ENCODE assay signal across 13 cellular contexts in the genomic region with DNA sequence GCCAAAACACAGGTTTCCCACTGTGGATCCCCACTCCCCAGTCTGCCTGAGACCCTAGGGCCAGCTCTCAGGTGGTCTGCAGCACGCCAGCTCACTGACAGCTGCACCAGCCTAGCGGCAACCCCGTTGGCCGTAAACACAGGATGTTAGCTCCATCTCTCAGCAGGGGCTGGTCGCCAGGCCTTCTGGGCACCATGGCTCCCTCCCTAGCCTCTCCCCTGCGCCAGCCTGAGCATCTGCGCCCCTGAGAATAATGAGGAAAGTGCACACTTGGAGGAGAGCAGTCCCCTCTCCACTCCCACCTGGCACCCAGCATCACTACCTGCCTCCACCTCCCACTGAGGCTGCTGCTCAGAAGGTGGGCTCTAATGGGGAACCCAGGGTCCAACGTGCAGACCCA. TPM values are rescaled to one million over a fixed set of nuclear protein-coding genes. Genes with fewer than 3 reads are reported as not detected.
DNase-seq lines count a peak whose midpoint lies in the region; ATAC-seq and TF ChIP-seq lines count a peak whose summit lies in the region.
"Had no signal": no experiment of that assay in that cellular context is flagged by ENCODE, and none has a peak within 500 bp of the region (broad histone marks: within the 10 kb centered on the region; RNA-seq: fewer than 3 reads in every experiment).

No MANE protein-coding gene starts in this region.

- intact Hi-C loops in left ventricle myocardium inferior (cut with micrococcal nuclease), result no loop called here
- intact Hi-C loops in Right ventricle myocardium superior (cut with DNase I), result loop anchor here (5.0 to 10.0 kb wide), 3 partner anchors 76 to 138 kb away; a partner anchor contains a TSS
- intact Hi-C loops in vagina (cut with DNase I), result loop anchor here (5.0 kb wide), 1 partner anchor 76 kb away; no protein-coding TSS in a partner anchor
- intact Hi-C loops in natural killer cell (cut with micrococcal nuclease), result no loop called here

- peak overlapping the region; percentile 96 for H3K27ac ChIP-seq in left ventricle myocardium inferior (replicated peaks)
- H3K27ac ChIP-seq in coronary artery, result peak overlapping the region; percentile 99
- H3K27ac ChIP-seq in vagina, result peak overlapping the region; percentile 91

- H3K9me3 ChIP-seq in left ventricle myocardium inferior (replicated peaks) (no peaks in the 10 kb centered on the region), vagina (no peaks in the 10 kb centered on the region)

- no peaks in the 10 kb centered on the region for H3K9me3 Mint-ChIP-seq in natural killer cell
- H3K9me3 Mint-ChIP-seq: activated T-cell treated with anti-CD3 and anti-CD28 coated beads, Interleukin-2, amount 50 U/mL, for 72 hours had no signal

- H3K4me1 ChIP-seq in left ventricle myocardium inferior, result peaks cover 68% of the 10 kb centered on the region
- peaks cover 58% of the 10 kb centered on the region for H3K4me1 ChIP-seq in vagina

- peaks cover 0 to 6% of the 10 kb centered on the region in 2 donors for H3K4me1 Mint-ChIP-seq in natural killer cell
- H3K4me1 Mint-ChIP-seq: activated CD4-positive, alpha-beta T cell treated with anti-CD3 and anti-CD28 coated beads for 36 hours had no signal

- DNase-seq in left ventricle myocardium inferior, result no peak
- no peak for DNase-seq in Right ventricle myocardium superior
- DNase-seq in coronary artery (ENCODE audit: low spot score), result no peak
- peak; percentile 24 for DNase-seq in retina
- DNase-seq in vagina (ENCODE audit: extremely low spot score in 2 of 2), result no peak
- no peak for DNase-seq in natural killer cell
- DNase-seq in GM10248 (ENCODE audit: extremely low spot score), result no peak
- DNase-seq: activated T-cell treated with anti-CD3 and anti-CD28 coated beads, Interleukin-2, amount 50 U/mL, for 72 hours; NCI-H524 treated with DMSO at 0.1 percent for 48 hours; RPMI8226 had no signal

- no peak for TF ChIP-seq POLR2A in vagina (IDR thresholded peaks at IDR 0.05)

- no peak overlapping the region for H3K4me3 ChIP-seq in left ventricle myocardium inferior
- peak overlapping the region; percentile 63 for H3K4me3 ChIP-seq in coronary artery
- peak overlapping the region in 1 of 2 donors; percentile 4 for H3K4me3 ChIP-seq in vagina

- CTCF ChIA-PET in GM10248 (lab: Yijun Ruan, JAX), result interaction anchor here (1.3 kb wide), 1 partner anchor 9 kb away, joined by 3 read pairs; no protein-coding TSS in a partner anchor

- TF ChIP-seq CTCF in left ventricle myocardium inferior (IDR thresholded peaks at IDR 0.05; ENCODE audit: borderline replicate concordance), result no peak
- TF ChIP-seq CTCF in coronary artery (IDR thresholded peaks at IDR 0.05), result no peak
- TF ChIP-seq CTCF in vagina (IDR thresholded peaks at IDR 0.05), result no peak
- TF ChIP-seq CTCF in natural killer cell (IDR thresholded peaks at IDR 0.05), result no peak
- TF ChIP-seq CTCF in GM10248 (IDR thresholded peaks at IDR 0.05; ENCODE audit: control extremely low read depth, extremely low read depth, low read depth, missing control alignments), result no peak

- H3K27me3 Mint-ChIP-seq in natural killer cell (ENCODE audit: low read depth in 2 of 2), result no peaks in the 10 kb centered on the region
- H3K27me3 Mint-ChIP-seq: activated CD4-positive, alpha-beta T cell treated with anti-CD3 and anti-CD28 coated beads for 36 hours had no signal

- no peaks in the 10 kb centered on the region for H3K36me3 Mint-ChIP-seq in natural killer cell

- H3K4me3 Mint-ChIP-seq in natural killer cell, result no peak overlapping the region
- H3K4me3 Mint-ChIP-seq: activated CD4-positive, alpha-beta T cell treated with anti-CD3 and anti-CD28 coated beads for 36 hours; activated T-cell treated with anti-CD3 and anti-CD28 coated beads, Interleukin-2, amount 50 U/mL, for 72 hours had no signal

- H3K27me3 ChIP-seq in left ventricle myocardium inferior (ENCODE audit: low read depth) (no peaks in the 10 kb centered on the region), vagina (no peaks in the 10 kb centered on the region)

- H3K36me3 ChIP-seq in left ventricle myocardium inferior, result peaks cover 62% of the 10 kb centered on the region
- H3K36me3 ChIP-seq in vagina, result peaks cover 5 to 63% of the 10 kb centered on the region in 2 donors

- POLR2A ChIA-PET in GM10248 (lab: Yijun Ruan, JAX), result no interaction called here

- ATAC-seq in Right ventricle myocardium superior (ENCODE audit: poor library complexity) (no peak), natural killer cell (no peak), GM19463 (IDR thresholded peaks at IDR 0.05; ENCODE audit: unreplicated experiment) (no peak)
- ATAC-seq: activated CD4-positive, alpha-beta T cell treated with anti-CD3 and anti-CD28 coated beads for 36 hours; activated T-cell treated with anti-CD3 and anti-CD28 coated beads, Interleukin-2, amount 50 U/mL, for 72 hours had no signal

- no peak overlapping the region for H3K27ac Mint-ChIP-seq in natural killer cell
- H3K27ac Mint-ChIP-seq: activated CD4-positive, alpha-beta T cell treated with anti-CD3 and anti-CD28 coated beads for 36 hours; activated T-cell treated with anti-CD3 and anti-CD28 coated beads, Interleukin-2, amount 50 U/mL, for 72 hours had no signal

RNA-seq across cellular contexts. Expression of a gene that starts 20.8 kb away (rescaled TPM):
- total RNA-seq in left ventricle myocardium inferior, result not detected
- total RNA-seq in Right ventricle myocardium superior, result 0.27 TPM
- total RNA-seq in vagina, result 14.0 TPM
- not detected for total RNA-seq in natural killer cell

RNA-seq across cellular contexts. Expression of a gene that starts 52.3 kb away (rescaled TPM):
- 21.7 TPM for total RNA-seq in left ventricle myocardium inferior
- total RNA-seq in Right ventricle myocardium superior, result 25.0 TPM
- total RNA-seq in vagina, result 76.6 TPM
- under 1 TPM in 2 of 3 donors, not detected in 1; 0.25 to 0.26 TPM for total RNA-seq in natural killer cell
- total RNA-seq: T-helper 2 cell treated with Interferon-gamma antibody and Interleukin-4, amounts not matched to agents 100 ng/mL and 5 ng/mL, for 36 hours had no signal

Comparison
In these comparisons a context has a peak if more than half of its experiments do, and no peak if none do; other contexts are left out.
1. intact Hi-C loops: an anchor here in Right ventricle myocardium superior (5.0 to 10.0 kb wide) and vagina (5.0 kb wide); none called in left ventricle myocardium inferior and natural killer cell.
2. RNA of a gene that starts 20.8 kb away (total RNA-seq): 14.0 TPM in vagina (single experiment); 0.27 TPM in Right ventricle myocardium superior (single experiment), not detected in natural killer cell and not detected in left ventricle myocardium inferior (single experiment); every median in the first group is over 10 times any median in the second.
3. RNA of a gene that starts 52.3 kb away (total RNA-seq): 76.6 TPM in vagina (single experiment), 25.0 TPM in Right ventricle myocardium superior (single experiment) and 21.7 TPM in left ventricle myocardium inferior (single experiment); 0.25 to 0.26 TPM in natural killer cell; every median in the first group is over 10 times any median in the second.
4. Peak in every context shown above with its lines, with median percentiles within 50 percentile points of each other: H3K27ac ChIP-seq.